In genomic region chr1:93763981-93764750, GRCh38 we compare ENCODE assay signal across 16 cellular contexts.
"Had no signal": no experiment of that assay in that cellular context is flagged by ENCODE, and none has a peak within 500 bp of the region (broad histone marks: within the 10 kb centered on the region; RNA-seq: fewer than 3 reads in every experiment).

No MANE protein-coding gene starts in this region.

- H3K27me3 ChIP-seq: colonic mucosa, ovary, tibial artery, vagina had no signal

- H3K9me3 Mint-ChIP-seq: nephron progenitor cell had no signal

- DNase-seq: activated CD4-positive, CD25-positive, alpha-beta regulatory T cell; activated naive CD4-positive, alpha-beta T cell; activated T-cell treated with anti-CD3 and anti-CD28 coated beads, Interleukin-2, amount 50 U/mL, for 48 hours; colonic mucosa; effector CD8-positive, alpha-beta T cell; erythroblast; hippocampal formation; mucosa of descending colon; nephron progenitor cell; ovary; stimulated activated CD4-positive, alpha-beta T cell treated with anti-CD3 and anti-CD28 coated beads, Interleukin-2, amount 100 ng/mL, for 48 hours; stimulated activated CD8-positive, alpha-beta memory T cell treated with anti-CD3 and anti-CD28 coated beads, Interleukin-4, amount 100 ng/mL, for 48 hours; tibial artery had no signal

- H3K36me3 ChIP-seq: colonic mucosa, ovary, tibial artery, vagina had no signal

- H3K27ac ChIP-seq: colonic mucosa, ovary, tibial artery, vagina had no signal

- H3K4me3 ChIP-seq: colonic mucosa, lung, mucosa of descending colon, ovary, tibial artery, vagina had no signal

- ATAC-seq: mucosa of descending colon, SK-N-SH treated with all-trans-retinoic acid at 6 μM for 48 hours had no signal

- H3K27ac Mint-ChIP-seq: nephron progenitor cell had no signal

- H3K9me3 ChIP-seq: colonic mucosa, mucosa of descending colon, ovary, tibial artery, vagina had no signal

- H3K4me1 ChIP-seq: colonic mucosa had no signal

- H3K4me3 Mint-ChIP-seq: nephron progenitor cell had no signal
